27 cellular contexts compared by ENCODE assay signal in the genomic region with DNA sequence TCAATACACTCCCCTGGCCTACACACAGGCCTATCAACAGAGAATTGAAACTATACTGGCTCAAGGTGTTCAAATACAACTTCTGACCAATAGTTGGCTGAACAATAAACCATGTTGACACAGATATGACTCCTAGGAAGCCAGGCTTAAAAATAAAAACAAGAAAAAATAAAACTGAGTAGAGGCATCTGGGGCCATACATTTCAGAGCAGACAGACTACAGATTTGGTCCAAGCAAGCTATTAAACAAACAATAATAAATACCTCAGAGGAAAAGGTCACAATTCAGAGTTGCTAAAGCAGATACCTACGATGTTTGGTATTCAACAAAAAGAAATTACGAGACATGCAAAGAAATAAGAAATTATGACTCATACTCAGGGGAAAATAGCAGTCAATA.
"Had no signal": no experiment of that assay in that cellular context is flagged by ENCODE, and none has a peak within 500 bp of the region (broad histone marks: within the 10 kb centered on the region; RNA-seq: fewer than 3 reads in every experiment).

No MANE protein-coding gene starts in this region.

- H3K79me2 ChIP-seq: parathyroid adenoma had no signal

- H3K4me1 ChIP-seq: body of pancreas, left lung, lower lobe of right lung, parathyroid adenoma, psoas muscle, spleen, suprapubic skin, tibial artery, upper lobe of right lung had no signal

- H3K27ac Mint-ChIP-seq: activated B cell treated with CpG ODN at 0.5 μM for 24 hours; activated CD8-positive, alpha-beta T cell treated with anti-CD3 and anti-CD28 coated beads for 36 hours; activated naive CD8-positive, alpha-beta T cell; activated T-helper 17 cell treated with anti-CD3 and anti-CD28 coated beads, Interleukin-2, amount 50 U/mL, for 72 hours; naive thymus-derived CD8-positive, alpha-beta T cell had no signal

- H3K4me3 Mint-ChIP-seq: activated B cell treated with CpG ODN at 0.5 μM for 24 hours; activated CD8-positive, alpha-beta T cell treated with anti-CD3 and anti-CD28 coated beads for 36 hours; activated naive CD8-positive, alpha-beta T cell; activated T-cell treated with anti-CD3 and anti-CD28 coated beads, Interleukin-2, amount 50 U/mL, for 4 hours; activated T-helper 17 cell treated with anti-CD3 and anti-CD28 coated beads, Interleukin-2, amount 50 U/mL, for 72 hours; naive thymus-derived CD8-positive, alpha-beta T cell; neural crest cell had no signal

- H3K27me3 ChIP-seq: body of pancreas, esophagus muscularis mucosa, foreskin keratinocyte, left lung, spleen, suprapubic skin, tibial artery, upper lobe of right lung had no signal

- H3K4me3 ChIP-seq: body of pancreas, esophagus muscularis mucosa, left lung, lower lobe of right lung, psoas muscle, spleen, suprapubic skin, tibial artery, upper lobe of right lung had no signal

- ATAC-seq: activated CD8-positive, alpha-beta T cell treated with anti-CD3 and anti-CD28 coated beads for 36 hours; activated T-cell treated with anti-CD3 and anti-CD28 coated beads, Interleukin-2, amount 50 U/mL, for 4 hours; activated T-helper 17 cell treated with anti-CD3 and anti-CD28 coated beads, Interleukin-2, amount 50 U/mL, for 72 hours; body of pancreas; left lung; lower lobe of right lung; naive thymus-derived CD8-positive, alpha-beta T cell; psoas muscle; upper lobe of right lung had no signal

- H3K9me3 ChIP-seq: body of pancreas, left lung, psoas muscle, suprapubic skin, tibial artery, upper lobe of right lung had no signal

- H3K4me1 Mint-ChIP-seq: activated B cell treated with CpG ODN at 0.5 μM for 24 hours; activated T-helper 17 cell treated with anti-CD3 and anti-CD28 coated beads, Interleukin-2, amount 50 U/mL, for 72 hours; naive thymus-derived CD8-positive, alpha-beta T cell; neural crest cell had no signal

- H2AFZ ChIP-seq: parathyroid adenoma had no signal

- H3K27ac ChIP-seq: body of pancreas, esophagus muscularis mucosa, foreskin keratinocyte, left lung, lower lobe of right lung, parathyroid adenoma, psoas muscle, spleen, suprapubic skin, tibial artery, upper lobe of right lung had no signal

- FAIRE-seq: colon had no signal

- H3K9ac ChIP-seq: parathyroid adenoma had no signal

- H3K27me3 Mint-ChIP-seq: activated B cell treated with CpG ODN at 0.5 μM for 24 hours; activated naive CD8-positive, alpha-beta T cell had no signal

- H3K36me3 ChIP-seq: esophagus muscularis mucosa, left lung, lower lobe of right lung, spleen, suprapubic skin, tibial artery, upper lobe of right lung had no signal

- DNase-seq: activated B cell treated with CpG ODN at 0.5 μM for 24 hours; activated CD4-positive, alpha-beta T cell treated with anti-CD3 and anti-CD28 coated beads, Interleukin-2, amount 50 U/mL, for 1 hour; activated CD8-positive, alpha-beta T cell treated with anti-CD3 and anti-CD28 coated beads for 36 hours; activated T-cell treated with anti-CD3 and anti-CD28 coated beads, Interleukin-2, amount 50 U/mL, for 4 hours; anterior cingulate cortex; body of pancreas; dermis blood vessel endothelial cell; effector CD4-positive, alpha-beta T cell; left lung; lower lobe of right lung; mesenchymal stem cell; naive thymus-derived CD8-positive, alpha-beta T cell; nucleus accumbens; psoas muscle; spleen; stimulated activated naive CD4-positive, alpha-beta T cell; T-helper 2 cell; tibial artery; upper lobe of right lung had no signal
